In genomic region chr1:161693020-161693712, GRCh38 we compare ENCODE assay signal across 6 cellular contexts. TPM values are rescaled to one million over a fixed set of nuclear protein-coding genes. Genes with fewer than 3 reads are reported as not detected.
"Had no signal": no experiment of that assay in that cellular context is flagged by ENCODE, and none has a peak within 500 bp of the region (broad histone marks: within the 10 kb centered on the region; RNA-seq: fewer than 3 reads in every experiment).

No MANE protein-coding gene starts in this region.

RNA-seq across cellular contexts. Expression of gene FCRLA, which starts 13.9 kb away (rescaled TPM):
- total RNA-seq: LHCN-M2, PC-3, Right ventricle myocardium inferior had no signal

RNA-seq across cellular contexts. Expression of gene FCGR2B, which starts 30.2 kb away (rescaled TPM):
- total RNA-seq: LHCN-M2, MCF 10A, NCI-H460, PC-3, SJCRH30 had no signal
